ENCODE assay signal across 23 cellular contexts in genomic region chrX:7240929-7241328, GRCh38.
DNase-seq lines count a peak whose midpoint lies in the region; ATAC-seq, FAIRE-seq and TF ChIP-seq lines count a peak whose summit lies in the region.
"Had no signal": no experiment of that assay in that cellular context is flagged by ENCODE, and none has a peak within 500 bp of the region (broad histone marks: within the 10 kb centered on the region; RNA-seq: fewer than 3 reads in every experiment).

No MANE protein-coding gene starts in this region.

- no peaks in the 10 kb centered on the region for H3K23me2 ChIP-seq in H1 (ENCODE audit: low read depth, low read length)

- no peaks in the 10 kb centered on the region for H3K79me1 ChIP-seq in H1 (ENCODE audit: low read depth, low read length)

- H3K36me3 ChIP-seq in HepG2 (replicated peaks in 1 of 2; ENCODE audit: control insufficient read depth in 1 of 2, insufficient read depth in 2 of 2, low read length in 2 of 2) (no peaks in the 10 kb centered on the region), right lobe of liver (no peaks in the 10 kb centered on the region), K562 (ENCODE audit: control insufficient read depth, insufficient read depth, low read length) (no peaks in the 10 kb centered on the region), H1 (ENCODE audit: control insufficient read depth in 2 of 4, insufficient read depth in 4 of 4, low read length in 3 of 4) (no peaks in the 10 kb centered on the region)
- H3K36me3 ChIP-seq: BLaER1 treated with 17β-estradiol and CSF1 and Interleukin-3, amounts not matched to agents 10 nM and 100 nM had no signal

- H3K23ac ChIP-seq in H1 (ENCODE audit: insufficient read length), result no peak overlapping the region

- TF ChIP-seq EP300 in HepG2 (IDR thresholded peaks at IDR 0.05; ENCODE audit: low read depth in 2 of 2, low read length in 2 of 2) (no peak), HepG2 (CRISPR knock-in tag; IDR thresholded peaks at IDR 0.05; ENCODE audit: borderline replicate concordance) (no peak), K562 (IDR thresholded peaks at IDR 0.05; ENCODE audit: low read length) (no peak), H1 (IDR thresholded peaks at IDR 0.05; ENCODE audit: borderline replicate concordance in 1 of 2, low read depth in 2 of 2, low read length in 2 of 2) (no peak)

- peaks cover 3% of the 10 kb centered on the region for H3K36me3 Mint-ChIP-seq in type B pancreatic cell
- H3K36me3 Mint-ChIP-seq: CD8-positive, alpha-beta T cell had no signal

- H2BK5ac ChIP-seq in H1 (ENCODE audit: low read depth, low read length), result no peak overlapping the region

- intact Hi-C loops in HepG2 (cut with micrococcal nuclease; ENCODE audit: unreplicated experiment) (no loop called here), right lobe of liver (cut with DNase I) (no loop called here), K562 (cut with micrococcal nuclease) (no loop called here)

- peak overlapping the region; percentile 59 for H3K27ac Mint-ChIP-seq in type B pancreatic cell
- H3K27ac Mint-ChIP-seq: B cell; CD4-positive, alpha-beta T cell; CD8-positive, alpha-beta T cell had no signal

- DNase-seq in HepG2 (ENCODE audit: low spot score), result no peak
- no peak for DNase-seq in right lobe of liver
- no peak for DNase-seq in K562 (ENCODE audit: extremely low read depth in 1 of 4, low spot score in 3 of 4)
- no peak for DNase-seq in H1 (ENCODE audit: low read depth in 1 of 2, low spot score in 2 of 2)
- DNase-seq in type B pancreatic cell (ENCODE audit: extremely low spot score, unreplicated experiment), result no peak
- no peak for DNase-seq in AG20443 (ENCODE audit: low spot score)
- no peak for DNase-seq in NCI-H2081 treated with DMSO at 0.1 percent for 48 hours (lab: John Stamatoyannopoulos, UW)
- DNase-seq: ACHN; AML-193; Caco-2; Calu3; CD4-positive, alpha-beta T cell; CD8-positive, alpha-beta T cell; DMS79 treated with DMSO at 0.1 percent for 48 hours; GF-D8 had no signal

- CTCF ChIA-PET in HepG2 (lab: Yijun Ruan, JAX; ENCODE audit: low intra/inter-chr PET ratio, low total read pairs) (no interaction called here), K562 (lab: Yijun Ruan, JAX; ENCODE audit: low intra/inter-chr PET ratio) (no interaction called here), H1 (lab: Charles Lee; ENCODE audit: partially characterized antibody) (no interaction called here)

- H3K9ac ChIP-seq in HepG2 (ENCODE audit: insufficient read depth, low read depth, low read length) (no peak overlapping the region), K562 (ENCODE audit: insufficient read depth in 1 of 2, low read depth in 2 of 2, low read length in 2 of 2) (no peak overlapping the region), H1 (replicated peaks in 1 of 4; ENCODE audit: extremely low read depth in 1 of 4, low read depth in 3 of 4, low read length in 3 of 4) (no peak overlapping the region)
- H3K9ac ChIP-seq: BLaER1 treated with 17β-estradiol and CSF1 and Interleukin-3, amounts not matched to agents 10 nM and 100 nM had no signal

- in situ Hi-C loops in HepG2 (cut with HindIII; ENCODE audit: extremely low pct_ligation_motif_present, low pct_unique_long_range_greater_than_20kb) (no loop called here), K562 (cut with MboI) (no loop called here)

- H3K9me3 ChIP-seq in HepG2 (ENCODE audit: low read length), result no peaks in the 10 kb centered on the region
- H3K9me3 ChIP-seq in right lobe of liver, result no peaks in the 10 kb centered on the region
- no peaks in the 10 kb centered on the region for H3K9me3 ChIP-seq in K562 (replicated peaks; ENCODE audit: control insufficient read depth, insufficient read depth, low read depth, low read length)
- no peaks in the 10 kb centered on the region for H3K9me3 ChIP-seq in H1 (ENCODE audit: insufficient read depth in 2 of 2, low read depth in 1 of 2, low read length in 1 of 2)
- H3K9me3 ChIP-seq: Caco-2 had no signal

- no peak for ATAC-seq in HepG2
- ATAC-seq in right lobe of liver, result no peak
- ATAC-seq in K562, result no peak
- no peak for ATAC-seq in HG03520 (IDR thresholded peaks at IDR 0.05; ENCODE audit: unreplicated experiment)
- ATAC-seq: CD8-positive, alpha-beta T cell had no signal

- TF ChIP-seq POLR2A in HepG2 (IDR thresholded peaks at IDR 0.05; ENCODE audit: insufficient read depth in 1 of 2, low read depth in 2 of 2, low read length in 2 of 2) (no peak), right lobe of liver (IDR thresholded peaks at IDR 0.05) (no peak), K562 (conservative IDR thresholded peaks at IDR 0.05) (no peak), H1 (IDR thresholded peaks at IDR 0.05; ENCODE audit: control extremely low read depth in 1 of 2, low read depth in 2 of 2, low read length in 2 of 2) (no peak)

- no TSS peak for BruUV-seq in HepG2 (replicated peaks; lab: Mats Ljungman, UMichigan)
- BruUV-seq in K562 (replicated peaks; lab: Mats Ljungman, UMichigan), result no TSS peak

- no peak overlapping the region for H3K18ac ChIP-seq in H1 (ENCODE audit: extremely low read depth, low read length)

- H4K8ac ChIP-seq in H1 (ENCODE audit: extremely low read depth, insufficient read depth, low read length), result no peak overlapping the region

- H3K4me1 ChIP-seq in HepG2 (ENCODE audit: insufficient read depth, low read length), result no peaks in the 10 kb centered on the region
- no peaks in the 10 kb centered on the region for H3K4me1 ChIP-seq in right lobe of liver
- H3K4me1 ChIP-seq in K562 (replicated peaks in 1 of 2; ENCODE audit: control insufficient read depth in 2 of 2, insufficient read depth in 2 of 2, low read length in 2 of 2), result 0 out of 5 replicates have a peak, but pooled peaks cover 0 to 2% of the 10 kb centered on the region in 2 experiments
- no peaks in the 10 kb centered on the region for H3K4me1 ChIP-seq in H1 (replicated peaks in 1 of 4; ENCODE audit: control insufficient read depth in 3 of 4, insufficient read depth in 4 of 4, low read length in 3 of 4)

- no peak overlapping the region for H2BK20ac ChIP-seq in H1 (ENCODE audit: low read length)

- H3K27me3 ChIP-seq in HepG2 (ENCODE audit: control insufficient read depth in 1 of 2, insufficient read depth in 2 of 2, low read length in 2 of 2) (no peaks in the 10 kb centered on the region), right lobe of liver (no peaks in the 10 kb centered on the region), K562 (ENCODE audit: control insufficient read depth in 2 of 2, insufficient read depth in 2 of 2, low read length in 2 of 2) (no peaks in the 10 kb centered on the region), H1 (replicated peaks in 1 of 4; ENCODE audit: control insufficient read depth in 3 of 4, extremely low read depth in 1 of 4, insufficient read depth in 3 of 4, low read length in 3 of 4) (no peaks in the 10 kb centered on the region)
- H3K27me3 ChIP-seq: BLaER1 treated with 17β-estradiol and CSF1 and Interleukin-3, amounts not matched to agents 10 nM and 100 nM had no signal

- FAIRE-seq in HepG2 (lab: Jason Lieb, UNC) (no peak), K562 (lab: Jason Lieb, UNC) (no peak), H1 (lab: Jason Lieb, UNC) (no peak)
- FAIRE-seq: D721Med, G401.6, GM19239 had no signal

- H2BK120ac ChIP-seq in H1 (replicated peaks; ENCODE audit: low read depth, low read length), result no peak overlapping the region

- H4K5ac ChIP-seq in H1 (ENCODE audit: insufficient read length, low read depth, low read length), result no peak overlapping the region

- TF ChIP-seq CTCF in HepG2 (CRISPR knock-in tag; IDR thresholded peaks at IDR 0.05), result no peak
- no peak for TF ChIP-seq CTCF in right lobe of liver (IDR thresholded peaks at IDR 0.05)
- TF ChIP-seq CTCF in K562 (IDR thresholded peaks at IDR 0.05 in 2 of 3, conservative IDR thresholded peaks at IDR 0.05 in 1 of 3; ENCODE audit: insufficient read depth in 2 of 3, low read depth in 1 of 3, low read length in 3 of 3), result no peak
- no peak for TF ChIP-seq CTCF in H1 (IDR thresholded peaks at IDR 0.05; ENCODE audit: control extremely low read depth in 1 of 3, insufficient read depth in 1 of 3, low read depth in 1 of 3, low read length in 3 of 3)
- no peak for TF ChIP-seq CTCF in type B pancreatic cell (conservative IDR thresholded peaks at IDR 0.05)

- H3K4me1 Mint-ChIP-seq in type B pancreatic cell (ENCODE audit: unreplicated experiment), result peaks cover 8% of the 10 kb centered on the region

- H4K91ac ChIP-seq in H1 (replicated peaks; ENCODE audit: insufficient read length, low read length), result no peak overlapping the region

- no peak overlapping the region for H3K27ac ChIP-seq in HepG2 (ENCODE audit: extremely low read length, insufficient read depth, low read length)
- no peak overlapping the region for H3K27ac ChIP-seq in right lobe of liver
- H3K27ac ChIP-seq in K562 (ENCODE audit: extremely low read depth, low read depth, low read length), result no peak overlapping the region
- H3K27ac ChIP-seq in H1 (ENCODE audit: low read depth, low read length), result no peak overlapping the region
- H3K27ac ChIP-seq: 22Rv1; BLaER1 treated with 17β-estradiol and CSF1 and Interleukin-3, amounts not matched to agents 10 nM and 100 nM; C4-2B had no signal

- H3K9me3 Mint-ChIP-seq in type B pancreatic cell, result no peaks in the 10 kb centered on the region
- H3K9me3 Mint-ChIP-seq: CD4-positive, alpha-beta T cell had no signal

- H4K20me1 ChIP-seq in HepG2 (ENCODE audit: insufficient read depth, low read length), result no peaks in the 10 kb centered on the region
- no peaks in the 10 kb centered on the region for H4K20me1 ChIP-seq in K562 (replicated peaks; ENCODE audit: control insufficient read depth, insufficient read depth, low read length)
- no peaks in the 10 kb centered on the region for H4K20me1 ChIP-seq in H1 (replicated peaks in 1 of 2; ENCODE audit: control insufficient read depth in 1 of 2, insufficient read depth in 2 of 2, low read length in 2 of 2)
- H4K20me1 ChIP-seq: BLaER1 treated with 17β-estradiol and CSF1 and Interleukin-3, amounts not matched to agents 10 nM and 100 nM had no signal

- H3K14ac ChIP-seq in H1 (ENCODE audit: insufficient read length), result no peak overlapping the region

- no peak overlapping the region for H2AK5ac ChIP-seq in H1 (ENCODE audit: low read depth, low read length)

- no peaks in the 10 kb centered on the region for H3K27me3 Mint-ChIP-seq in type B pancreatic cell
- H3K27me3 Mint-ChIP-seq: B cell; CD4-positive, alpha-beta T cell had no signal

- H2AFZ ChIP-seq in HepG2 (ENCODE audit: low read length), result no peak overlapping the region
- H2AFZ ChIP-seq in K562 (ENCODE audit: low read depth, low read length), result no peak overlapping the region
- H2AFZ ChIP-seq in H1 (ENCODE audit: low read length), result no peak overlapping the region

- no peaks in the 10 kb centered on the region for H3K79me2 ChIP-seq in HepG2 (ENCODE audit: insufficient read depth, low read length)
- H3K79me2 ChIP-seq in K562 (ENCODE audit: control insufficient read depth, insufficient read depth, low read length), result no peaks in the 10 kb centered on the region
- no peaks in the 10 kb centered on the region for H3K79me2 ChIP-seq in H1 (ENCODE audit: control insufficient read depth in 1 of 2, insufficient read depth in 2 of 2, low read length in 2 of 2)

- no peak overlapping the region for H3K56ac ChIP-seq in H1 (replicated peaks; ENCODE audit: insufficient read length, low read depth, low read length)

- no peak overlapping the region for H2BK12ac ChIP-seq in H1 (ENCODE audit: low read depth, low read length)

- WGBS in HepG2 (ENCODE audit: low lambda C conversion rate), result 95% methylated on average over 2 of the region's 2 CpGs
- 86% methylated on average over 2 of the region's 2 CpGs for WGBS in right lobe of liver (ENCODE audit: insufficient coverage, low coverage, low lambda C conversion rate, missing lambda C conversion rate)
- WGBS in K562 (ENCODE audit: insufficient coverage, low coverage, missing lambda C conversion rate), result 17% methylated on average over 2 of the region's 2 CpGs
- whole genome bisulfite sequencing in H1 (ENCODE audit: extremely low coverage in 1 of 2, insufficient coverage in 1 of 2, insufficient read length in 1 of 2, insufficient replicate concordance in 2 of 2, low coverage in 1 of 2, low lambda C conversion rate in 2 of 2, missing lambda C conversion rate in 1 of 2), 2 experiments, result 90% methylated on average over 2 of the region's 2 CpGs; no CpG with 5 or more reads in 1 of the 2 experiments

- no peaks in the 10 kb centered on the region for H3K9me1 ChIP-seq in K562 (ENCODE audit: control insufficient read depth, insufficient read depth, low read length)

- H3K4me3 ChIP-seq in HepG2 (replicated peaks in 1 of 3; ENCODE audit: insufficient read depth in 1 of 3, low read depth in 2 of 3, low read length in 3 of 3) (no peak overlapping the region), right lobe of liver (no peak overlapping the region), K562 (no peak overlapping the region), H1 (ENCODE audit: extremely low read depth in 1 of 4, insufficient read depth in 2 of 4, low read depth in 3 of 4, low read length in 4 of 4) (no peak overlapping the region)
- H3K4me3 ChIP-seq: BLaER1 treated with 17β-estradiol and CSF1 and Interleukin-3, amounts not matched to agents 10 nM and 100 nM had no signal

- POLR2A ChIA-PET in HepG2 (lab: Yijun Ruan, JAX) (no interaction called here), K562 (lab: Yijun Ruan, JAX) (interaction anchor here (0.6 kb wide), 1 partner anchor 938 kb away, joined by 3 read pairs; no protein-coding TSS in a partner anchor), H1 (lab: Charles Lee; ENCODE audit: partially characterized antibody) (no interaction called here)

- H3K4me3 Mint-ChIP-seq in type B pancreatic cell, result peak overlapping the region; percentile 35
- H3K4me3 Mint-ChIP-seq: B cell; CD4-positive, alpha-beta T cell; CD8-positive, alpha-beta T cell had no signal

- TF ChIP-seq RAD21 in HepG2 (CRISPR knock-in tag; IDR thresholded peaks at IDR 0.05), result no peak
- TF ChIP-seq RAD21 in K562 (CRISPR knock-in tag; conservative IDR thresholded peaks at IDR 0.05 in 1 of 2, IDR thresholded peaks at IDR 0.05 in 1 of 2), result no peak
- TF ChIP-seq RAD21 in H1 (IDR thresholded peaks at IDR 0.05 in 1 of 2, conservative IDR thresholded peaks at IDR 0.05 in 1 of 2; ENCODE audit: low read depth in 2 of 2, low read length in 2 of 2), result no peak

- H3K4ac ChIP-seq in H1 (replicated peaks; ENCODE audit: insufficient read length, low read depth, low read length), result no peak overlapping the region

- no peak overlapping the region for H2BK15ac ChIP-seq in H1 (ENCODE audit: low read length)

- H3K4me2 ChIP-seq in HepG2 (ENCODE audit: low read depth, low read length) (no peak overlapping the region), K562 (ENCODE audit: insufficient read depth, low read length) (no peak overlapping the region), H1 (ENCODE audit: insufficient read depth in 1 of 2, low read depth in 2 of 2, low read length in 2 of 2) (no peak overlapping the region)
- H3K4me2 ChIP-seq: BLaER1 treated with 17β-estradiol and CSF1 and Interleukin-3, amounts not matched to agents 10 nM and 100 nM had no signal

Comparison
In these comparisons a context has a peak if more than half of its experiments do, and no peak if none do; other contexts are left out.
1. Of the 241 proteins assayed by ChIP-seq in both HepG2 and K562: peak only in HepG2: MAFK; only in K562: none; in both: none; in neither: 240.